1 cellular context compared by ENCODE assay signal in the genomic region with DNA sequence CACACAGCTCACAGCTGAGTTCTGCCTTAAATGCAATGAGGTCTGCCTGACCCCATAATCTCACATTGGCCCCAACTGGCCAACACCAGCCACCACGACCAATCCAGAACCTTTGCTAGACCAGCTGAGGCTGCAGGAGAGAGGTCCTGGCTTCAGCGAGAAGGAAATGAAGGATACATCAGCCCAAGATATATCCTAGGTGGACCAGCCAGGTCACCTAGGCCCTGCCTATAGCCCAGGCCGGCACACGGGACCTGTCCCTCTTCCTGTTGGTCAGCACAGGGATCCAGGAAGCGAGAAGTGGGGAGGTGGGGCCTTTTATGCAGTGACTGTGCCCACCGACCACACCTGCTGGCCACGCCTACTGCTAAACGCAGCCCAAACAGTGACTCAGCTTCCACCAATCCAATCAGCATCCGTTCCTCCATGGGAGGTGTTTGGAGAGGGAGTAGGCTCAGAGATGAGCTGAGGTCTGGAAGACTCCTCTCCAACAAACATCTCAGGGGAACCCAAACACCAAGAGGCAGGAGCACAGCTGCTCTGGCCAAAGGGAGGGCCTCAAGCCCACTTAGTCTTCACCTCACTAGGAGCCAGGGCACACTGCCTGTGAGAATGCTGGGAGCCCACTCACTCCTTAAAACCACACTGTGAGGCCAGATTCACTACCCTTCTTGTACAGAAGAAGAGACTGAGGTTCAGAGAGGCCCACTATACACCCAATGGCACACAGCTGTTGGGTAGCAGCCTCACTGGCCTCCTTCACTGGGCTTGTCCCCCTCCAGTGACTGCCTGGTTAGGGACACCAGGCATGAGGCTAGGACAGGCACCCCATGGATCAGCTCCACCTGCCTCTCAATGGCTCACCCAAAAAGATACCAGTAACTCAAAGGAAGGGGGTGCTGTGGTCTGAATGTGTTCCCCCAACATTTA.
TF ChIP-seq lines count a peak whose summit lies in the region.

No MANE protein-coding gene starts in this region.

TF ChIP-seq in WTC11, 78 proteins besides CTCF, POLR2A, EP300 and RAD21 (continued from another document):
- TF ChIP-seq USF2 (CRISPR knock-in tag; IDR thresholded peaks at IDR 0.05) (no peak), AR (CRISPR knock-in tag; IDR thresholded peaks at IDR 0.05) (no peak), TCF7 (CRISPR knock-in tag; IDR thresholded peaks at IDR 0.05; ENCODE audit: low read depth) (no peak), IRF2 (CRISPR knock-in tag; IDR thresholded peaks at IDR 0.05; ENCODE audit: borderline replicate concordance, low read depth) (no peak), NFATC4 (CRISPR knock-in tag; IDR thresholded peaks at IDR 0.05) (no peak), ZNF121 (CRISPR knock-in tag; IDR thresholded peaks at IDR 0.05) (no peak), ELF4 (CRISPR knock-in tag; IDR thresholded peaks at IDR 0.05; ENCODE audit: low read depth) (no peak), CREB1 (CRISPR knock-in tag; IDR thresholded peaks at IDR 0.05) (no peak), ESRRA (CRISPR knock-in tag; IDR thresholded peaks at IDR 0.05; ENCODE audit: borderline replicate concordance) (no peak), ZNF263 (CRISPR knock-in tag; IDR thresholded peaks at IDR 0.05; ENCODE audit: low read depth) (no peak), KAT7 (CRISPR knock-in tag; IDR thresholded peaks at IDR 0.05; ENCODE audit: borderline replicate concordance) (no peak), ATF1 (CRISPR knock-in tag; IDR thresholded peaks at IDR 0.05) (no peak)
